9 cellular contexts compared by ENCODE assay signal in the genomic region with DNA sequence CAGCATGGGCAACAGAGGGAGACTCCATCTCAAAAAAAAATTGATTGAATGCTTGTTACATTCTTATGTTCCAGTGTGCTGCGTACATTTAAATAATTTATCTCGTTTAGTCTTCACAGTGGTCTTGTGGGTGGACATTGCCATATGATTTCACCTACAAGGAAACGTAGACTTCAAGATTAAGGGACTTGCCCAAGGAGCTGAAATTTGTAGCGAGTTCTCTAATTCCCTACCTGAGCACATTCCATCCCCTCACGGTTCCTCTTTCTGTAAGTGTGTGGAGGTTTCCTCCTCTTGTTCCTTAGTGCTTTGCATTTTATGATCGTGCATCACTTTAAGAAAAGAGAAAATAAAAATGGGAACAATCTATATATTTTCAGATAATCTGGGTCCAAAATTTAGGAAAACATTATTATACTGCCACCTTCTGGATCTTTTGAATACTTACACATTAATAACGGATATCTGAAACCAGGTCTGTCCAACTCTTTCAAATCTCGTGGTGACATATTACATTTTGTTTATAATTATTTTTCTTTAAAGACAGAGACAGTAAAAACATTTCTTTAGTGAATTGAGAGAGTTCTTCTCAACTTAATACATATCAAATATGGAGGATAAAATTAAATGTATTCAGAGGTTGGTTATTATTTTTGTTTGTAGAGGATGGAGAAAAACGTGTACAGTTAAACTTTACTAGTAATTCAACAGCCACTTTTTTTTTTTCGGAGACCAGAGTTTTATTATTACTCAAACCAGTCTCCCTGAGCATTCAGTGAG.
DNase-seq lines count a peak whose midpoint lies in the region; ATAC-seq and TF ChIP-seq lines count a peak whose summit lies in the region.
"Had no signal": no experiment of that assay in that cellular context is flagged by ENCODE, and none has a peak within 500 bp of the region (broad histone marks: within the 10 kb centered on the region; RNA-seq: fewer than 3 reads in every experiment).

No MANE protein-coding gene starts in this region.

- H3K4me3 Mint-ChIP-seq in nephron, result no peak overlapping the region
- H3K4me3 Mint-ChIP-seq: naive thymus-derived CD8-positive, alpha-beta T cell had no signal

- no peaks in the 10 kb centered on the region; the same call in 1 of the 2 replicates for H3K27me3 ChIP-seq in OCI-LY1 (ENCODE audit: insufficient read depth, low read length)

- H3K9ac ChIP-seq in OCI-LY1 (ENCODE audit: low read length), result no peak overlapping the region

- H3K36me3 ChIP-seq in OCI-LY1 (ENCODE audit: insufficient read depth, low read length), result no peaks in the 10 kb centered on the region; the same call in 1 of the 2 replicates

- no peak overlapping the region for H3K4me2 ChIP-seq in OCI-LY1 (ENCODE audit: low read length)

- H3K27me3 Mint-ChIP-seq in nephron (ENCODE audit: low read depth), result peaks cover 7% of the 10 kb centered on the region

- no peaks in the 10 kb centered on the region for H3F3A ChIP-seq in OCI-LY1 (ENCODE audit: insufficient read depth, low read length)

- no peak overlapping the region for H3K4me3 ChIP-seq in OCI-LY1 (ENCODE audit: low read depth, low read length, poor library complexity, severe bottlenecking)
- no peak overlapping the region for H3K4me3 ChIP-seq in coronary artery

- 0 out of 2 replicates have a peak, but pooled peaks cover 3% of the 10 kb centered on the region for H3K9me3 ChIP-seq in OCI-LY1 (ENCODE audit: low read length)

- no peaks in the 10 kb centered on the region for H3K36me3 Mint-ChIP-seq in nephron (ENCODE audit: low read depth)

- no peaks in the 10 kb centered on the region for H3K4me1 ChIP-seq in OCI-LY1 (ENCODE audit: insufficient read depth, low read length, severe bottlenecking)

- H3K27ac ChIP-seq in OCI-LY1 (ENCODE audit: low read depth, low read length, poor library complexity, severe bottlenecking) (no peak overlapping the region), coronary artery (no peak overlapping the region), substantia nigra (ENCODE audit: low read depth, low read length, poor library complexity, severe bottlenecking) (no peak overlapping the region)

- no peaks in the 10 kb centered on the region for H4K20me1 ChIP-seq in OCI-LY1 (ENCODE audit: insufficient read depth, low read length)

- H2AFZ ChIP-seq in OCI-LY1 (ENCODE audit: low read length), result no peak overlapping the region

- DNase-seq in DMS53 treated with DMSO at 0.1 percent for 48 hours (lab: John Stamatoyannopoulos, UW; ENCODE audit: unreplicated experiment) (peak; percentile 35), coronary artery (ENCODE audit: low spot score) (no peak), HuH-7 (ENCODE audit: low spot score) (no peak), substantia nigra (lab: John Stamatoyannopoulos, UW) (no peak)

- no peak overlapping the region for H3K27ac Mint-ChIP-seq in nephron
- H3K27ac Mint-ChIP-seq: naive thymus-derived CD8-positive, alpha-beta T cell had no signal

- no peaks in the 10 kb centered on the region for H3K4me1 Mint-ChIP-seq in nephron
- H3K4me1 Mint-ChIP-seq: naive thymus-derived CD8-positive, alpha-beta T cell had no signal

- peaks cover 6% of the 10 kb centered on the region for H3K9me3 Mint-ChIP-seq in nephron

- no peaks in the 10 kb centered on the region for H3K9me2 ChIP-seq in OCI-LY1 (ENCODE audit: low read depth, low read length)

- H3K79me2 ChIP-seq in OCI-LY1 (ENCODE audit: insufficient read depth, low read length), result no peaks in the 10 kb centered on the region

- TF ChIP-seq CTCF in OCI-LY1 (IDR thresholded peaks at IDR 0.05; ENCODE audit: low read length) (peak; percentile 67), coronary artery (IDR thresholded peaks at IDR 0.05) (peak; percentile 45), nephron (IDR thresholded peaks at IDR 0.05; ENCODE audit: unreplicated experiment in 3 of 3) (peak; percentile 50 to 67 (median 56))

- ATAC-seq in HG03460 (IDR thresholded peaks at IDR 0.05; ENCODE audit: unreplicated experiment) (peak; percentile 59), GM19452 (IDR thresholded peaks at IDR 0.05; ENCODE audit: unreplicated experiment) (no peak)
- ATAC-seq: naive thymus-derived CD8-positive, alpha-beta T cell had no signal
